ENCODE assay signal across 37 cellular contexts in the genomic region with DNA sequence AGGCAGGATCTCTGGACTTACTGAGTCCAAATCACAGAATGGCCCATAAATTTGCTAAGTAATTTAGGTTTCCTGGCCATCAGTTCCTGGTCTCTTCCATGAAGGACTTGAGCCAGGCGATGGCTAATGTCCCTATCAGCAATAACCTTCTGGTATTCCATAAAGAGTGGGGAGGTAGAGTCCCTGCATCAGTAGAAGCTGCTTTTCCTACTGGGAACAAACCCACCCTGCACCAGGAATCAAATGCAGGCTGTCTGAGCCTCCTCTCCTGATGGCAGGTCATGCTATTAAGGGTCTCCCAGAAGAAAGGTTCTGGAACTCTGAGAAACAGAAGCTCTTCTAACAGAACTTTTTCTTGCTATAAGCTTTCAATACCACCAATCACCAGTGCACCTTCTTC. TPM values are rescaled to one million over a fixed set of nuclear protein-coding genes. Genes with fewer than 3 reads are reported as not detected.
"Had no signal": no experiment of that assay in that cellular context is flagged by ENCODE, and none has a peak within 500 bp of the region (broad histone marks: within the 10 kb centered on the region; RNA-seq: fewer than 3 reads in every experiment).

No MANE protein-coding gene starts in this region.

- H3K9me3 ChIP-seq: ovary, psoas muscle, spleen, stomach, thoracic aorta, thyroid gland, tibial nerve, upper lobe of left lung, vagina had no signal

- H3K4me3 Mint-ChIP-seq: naive thymus-derived CD8-positive, alpha-beta T cell; natural killer cell treated with Interleukin-12 subunit alpha and Interleukin-12 subunit beta and Interleukin-15 and Interleukin-18, amount 100 ng/mL, for 72 hours; nephron progenitor cell; neural crest cell; stimulated activated naive B cell treated with anti-CD40 and anti-IgM and Interleukin-4, amounts not matched to agents 10 μg/mL and 1 μg/mL and 100 μg/mL, for 72 hours; stimulated activated naive CD8-positive, alpha-beta T cell treated with anti-CD3 and anti-CD28 coated beads, Interleukin-15, Interleukin-2, amounts not matched to agents 100 ng/mL and 50 ng/mL, for 24 hours had no signal

- H3K4me2 ChIP-seq: smooth muscle cell had no signal

- H3K27me3 ChIP-seq: ovary, spleen, stomach, thyroid gland, tibial nerve, upper lobe of left lung, vagina had no signal

- H3K4me1 ChIP-seq: parathyroid adenoma, psoas muscle, stomach, upper lobe of left lung, vagina had no signal

- DNase-seq: naive B cell; naive thymus-derived CD8-positive, alpha-beta T cell; nephron progenitor cell; nucleus accumbens; ovary; posterior cingulate gyrus; psoas muscle; right cardiac atrium; spleen; stimulated activated CD4-positive, alpha-beta T cell treated with anti-CD3 and anti-CD28 coated beads, Interleukin-12 subunit alpha, Interleukin-12 subunit beta, amount 100 ng/mL, for 4 hours; stimulated activated CD4-positive, alpha-beta T cell treated with anti-CD3 and anti-CD28 coated beads, Interleukin-1b, Interleukin-23, amount 100 ng/mL, for 48 hours; stimulated activated CD4-positive, alpha-beta T cell treated with anti-CD3 and anti-CD28 coated beads, Interleukin-4, amount 100 ng/mL, for 1 hour; stimulated activated CD4-positive, alpha-beta T cell treated with anti-CD3 and anti-CD28 coated beads, Interleukin-4, amount 100 ng/mL, for 4 hours; stimulated activated CD8-positive, alpha-beta memory T cell treated with anti-CD3 and anti-CD28 coated beads, Interleukin-4, amount 100 ng/mL, for 48 hours; stimulated activated naive B cell treated with anti-CD40 and anti-IgM and Interleukin-4, amounts not matched to agents 10 μg/mL and 1 μg/mL and 100 μg/mL, for 72 hours; stimulated activated naive CD4-positive, alpha-beta T cell treated with Interleukin-2 at 50 U/mL for 16 hours; stomach; thyroid gland; trophoblast cell; upper lobe of left lung had no signal

- H3K27ac ChIP-seq: ovary, parathyroid adenoma, psoas muscle, skin epidermis, spleen, stomach, thoracic aorta, thyroid gland, tibial nerve, upper lobe of left lung, vagina had no signal

- H3K9me3 Mint-ChIP-seq: naive B cell; naive thymus-derived CD8-positive, alpha-beta T cell; natural killer cell treated with Interleukin-12 subunit alpha and Interleukin-12 subunit beta and Interleukin-15 and Interleukin-18, amount 100 ng/mL, for 72 hours; neural crest cell; stimulated activated naive B cell treated with anti-CD40 and anti-IgM and Interleukin-4, amounts not matched to agents 10 μg/mL and 1 μg/mL and 100 μg/mL, for 72 hours; stimulated activated naive CD8-positive, alpha-beta T cell treated with anti-CD3 and anti-CD28 coated beads, Interleukin-15, Interleukin-2, amounts not matched to agents 100 ng/mL and 50 ng/mL, for 24 hours had no signal

- H3K4me3 ChIP-seq: ovary, psoas muscle, skin epidermis, smooth muscle cell, spleen, stomach, thoracic aorta, thyroid gland, tibial nerve, upper lobe of left lung, vagina had no signal

- ATAC-seq: naive thymus-derived CD8-positive, alpha-beta T cell; natural killer cell treated with Interleukin-12 subunit alpha and Interleukin-12 subunit beta and Interleukin-15 and Interleukin-18, amount 100 ng/mL, for 72 hours; right cardiac atrium; sciatic nerve; stimulated activated naive B cell treated with anti-CD40 and anti-IgM and Interleukin-4, amounts not matched to agents 10 μg/mL and 1 μg/mL and 100 μg/mL, for 72 hours had no signal

- H3K27ac Mint-ChIP-seq: naive B cell; naive thymus-derived CD8-positive, alpha-beta T cell; natural killer cell treated with Interleukin-12 subunit alpha and Interleukin-12 subunit beta and Interleukin-15 and Interleukin-18, amount 100 ng/mL, for 72 hours; nephron progenitor cell; progenitor cell of endocrine pancreas; stimulated activated naive B cell treated with anti-CD40 and anti-IgM and Interleukin-4, amounts not matched to agents 10 μg/mL and 1 μg/mL and 100 μg/mL, for 72 hours; stimulated activated naive CD8-positive, alpha-beta T cell treated with anti-CD3 and anti-CD28 coated beads, Interleukin-15, Interleukin-2, amounts not matched to agents 100 ng/mL and 50 ng/mL, for 24 hours had no signal

- H3K36me3 ChIP-seq: ovary, thoracic aorta, thyroid gland, upper lobe of left lung, vagina had no signal

- H3K36me3 Mint-ChIP-seq: naive B cell; natural killer cell treated with Interleukin-12 subunit alpha and Interleukin-12 subunit beta and Interleukin-15 and Interleukin-18, amount 100 ng/mL, for 72 hours had no signal

- H3K4me1 Mint-ChIP-seq: naive B cell; naive thymus-derived CD8-positive, alpha-beta T cell; neural crest cell; stimulated activated naive B cell treated with anti-CD40 and anti-IgM and Interleukin-4, amounts not matched to agents 10 μg/mL and 1 μg/mL and 100 μg/mL, for 72 hours had no signal

- H3K9ac ChIP-seq: parathyroid adenoma had no signal

- H3K27me3 Mint-ChIP-seq: naive B cell; naive thymus-derived CD8-positive, alpha-beta T cell; natural killer cell treated with Interleukin-12 subunit alpha and Interleukin-12 subunit beta and Interleukin-15 and Interleukin-18, amount 100 ng/mL, for 72 hours; stimulated activated naive B cell treated with anti-CD40 and anti-IgM and Interleukin-4, amounts not matched to agents 10 μg/mL and 1 μg/mL and 100 μg/mL, for 72 hours; stimulated activated naive CD8-positive, alpha-beta T cell treated with anti-CD3 and anti-CD28 coated beads, Interleukin-15, Interleukin-2, amounts not matched to agents 100 ng/mL and 50 ng/mL, for 24 hours had no signal

- H2AFZ ChIP-seq: parathyroid adenoma had no signal

- FAIRE-seq: urothelium cell line had no signal

- H3K79me2 ChIP-seq: parathyroid adenoma had no signal

RNA-seq across cellular contexts. Expression of a gene that starts 1.5 kb away (rescaled TPM):
- total RNA-seq: naive thymus-derived CD8-positive, alpha-beta T cell; natural killer cell treated with Interleukin-12 subunit alpha and Interleukin-12 subunit beta and Interleukin-15 and Interleukin-18, amount 100 ng/mL, for 72 hours; neural crest cell; osteoblast; renal cortical epithelial cell; smooth muscle cell; subcutaneous adipose tissue; temporal lobe; thyroid gland; ureter had no signal
- polyA plus RNA-seq: naive thymus-derived CD8-positive, alpha-beta T cell; smooth muscle cell had no signal

RNA-seq across cellular contexts. Expression of a gene that starts 7.3 kb away (rescaled TPM):
- total RNA-seq: natural killer cell treated with Interleukin-12 subunit alpha and Interleukin-12 subunit beta and Interleukin-15 and Interleukin-18, amount 100 ng/mL, for 72 hours; neural crest cell; osteoblast; progenitor cell of endocrine pancreas; smooth muscle cell had no signal
